1 cellular context compared by ENCODE assay signal in the genomic region with DNA sequence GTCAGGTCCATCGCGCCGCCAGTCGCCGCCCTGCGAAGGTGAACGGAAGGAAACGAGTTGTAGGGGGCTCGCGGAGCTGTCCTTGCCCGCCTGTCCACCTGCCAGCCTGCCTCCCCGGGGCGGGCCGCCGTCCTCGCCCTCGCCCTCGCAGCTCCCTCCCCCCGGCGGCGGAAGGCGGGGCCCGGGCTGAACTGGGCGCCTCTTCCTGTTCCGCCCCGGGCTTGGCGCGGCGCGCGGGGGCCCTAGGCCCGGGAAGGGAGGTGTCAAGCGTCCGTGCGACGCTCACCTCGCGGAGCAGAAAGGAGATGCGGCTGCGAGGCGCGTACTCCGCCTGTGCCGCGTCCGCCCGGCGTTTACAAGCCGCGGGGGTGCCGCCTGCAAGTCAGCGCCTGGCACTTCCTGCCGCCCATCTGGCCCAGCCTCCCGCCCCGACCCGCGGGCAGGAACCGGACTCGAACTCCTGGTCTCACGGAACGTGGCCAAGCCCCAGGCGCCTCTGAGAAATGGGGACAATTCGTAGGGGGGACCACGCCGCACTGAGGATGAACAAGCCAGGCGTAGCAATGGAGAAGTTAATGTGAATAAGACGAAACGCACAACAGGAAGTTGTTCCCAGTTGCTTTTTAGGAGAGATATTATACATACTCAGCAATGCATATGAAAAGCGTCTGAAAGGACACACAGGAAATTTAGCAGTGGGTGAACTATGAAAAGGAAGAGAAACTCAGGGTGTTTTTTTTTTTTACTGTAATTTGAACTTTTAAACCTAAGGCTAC.
TF ChIP-seq lines count a peak whose summit lies in the region.

TSS of gene CNPPD1 (minus strand) at position 108 of the 776 bp plus-strand sequence. CDS start at position 11, 97 bp downstream.

TF ChIP-seq in K562, 482 proteins besides CTCF, POLR2A, EP300 and RAD21 (continued from another document and continues in another):
- 0 out of 2 replicates have a peak, but pooled peaks have one; percentile 15 for TF ChIP-seq XRCC5 (IDR thresholded peaks at IDR 0.05; ENCODE audit: low read depth, low read length)
- peak; percentile 75 for TF ChIP-seq SUPT5H (IDR thresholded peaks at IDR 0.05)
- TF ChIP-seq ZNF584 (CRISPR knock-in tag; IDR thresholded peaks at IDR 0.05; ENCODE audit: low read depth), result no peak
- no peak for TF ChIP-seq FOXM1 (IDR thresholded peaks at IDR 0.05; ENCODE audit: low read depth)
- no peak for TF ChIP-seq FOXM1 (CRISPR knock-in tag; IDR thresholded peaks at IDR 0.05; ENCODE audit: low read depth)
- peak; percentile 72 for TF ChIP-seq SMAD4 (CRISPR knock-in tag; conservative IDR thresholded peaks at IDR 0.05)
- no peak for TF ChIP-seq XRCC3 (IDR thresholded peaks at IDR 0.05)
- no peak for TF ChIP-seq ZBTB2 (IDR thresholded peaks at IDR 0.05)
- TF ChIP-seq FUS (optimal IDR thresholded peaks at IDR 0.05; ENCODE audit: low read depth, low read length), result peak; percentile 31
- TF ChIP-seq SRSF9 (IDR thresholded peaks at IDR 0.05; ENCODE audit: borderline replicate concordance, low read depth, low read length), result no peak
- TF ChIP-seq TARDBP (IDR thresholded peaks at IDR 0.05), result no peak
- no peak for TF ChIP-seq BRD9 (IDR thresholded peaks at IDR 0.05; ENCODE audit: low read depth, partially characterized antibody)
- TF ChIP-seq CCAR2 (IDR thresholded peaks at IDR 0.05; ENCODE audit: low read depth, low read length), result no peak
- TF ChIP-seq, protein P1, sequence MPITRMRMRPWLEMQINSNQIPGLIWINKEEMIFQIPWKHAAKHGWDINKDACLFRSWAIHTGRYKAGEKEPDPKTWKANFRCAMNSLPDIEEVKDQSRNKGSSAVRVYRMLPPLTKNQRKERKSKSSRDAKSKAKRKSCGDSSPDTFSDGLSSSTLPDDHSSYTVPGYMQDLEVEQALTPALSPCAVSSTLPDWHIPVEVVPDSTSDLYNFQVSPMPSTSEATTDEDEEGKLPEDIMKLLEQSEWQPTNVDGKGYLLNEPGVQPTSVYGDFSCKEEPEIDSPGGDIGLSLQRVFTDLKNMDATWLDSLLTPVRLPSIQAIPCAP (CRISPR knock-in tag; IDR thresholded peaks at IDR 0.05; ENCODE audit: borderline replicate concordance), result no peak
- no peak for TF ChIP-seq CHCHD3 (CRISPR knock-in tag; IDR thresholded peaks at IDR 0.05)
- peak; percentile 30; the same call in 1 of the 2 replicates for TF ChIP-seq KLF1 (tag; IDR thresholded peaks at IDR 0.05)
- TF ChIP-seq MAFK (IDR thresholded peaks at IDR 0.05; ENCODE audit: low read length), result no peak
- TF ChIP-seq, protein P2, sequence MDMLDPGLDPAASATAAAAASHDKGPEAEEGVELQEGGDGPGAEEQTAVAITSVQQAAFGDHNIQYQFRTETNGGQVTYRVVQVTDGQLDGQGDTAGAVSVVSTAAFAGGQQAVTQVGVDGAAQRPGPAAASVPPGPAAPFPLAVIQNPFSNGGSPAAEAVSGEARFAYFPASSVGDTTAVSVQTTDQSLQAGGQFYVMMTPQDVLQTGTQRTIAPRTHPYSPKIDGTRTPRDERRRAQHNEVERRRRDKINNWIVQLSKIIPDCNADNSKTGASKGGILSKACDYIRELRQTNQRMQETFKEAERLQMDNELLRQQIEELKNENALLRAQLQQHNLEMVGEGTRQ (CRISPR knock-in tag; IDR thresholded peaks at IDR 0.05), result no peak
- TF ChIP-seq SMC3 (conservative IDR thresholded peaks at IDR 0.05; ENCODE audit: insufficient read depth, low read depth, low read length), result no peak
- no peak for TF ChIP-seq ZNF280B (CRISPR knock-in tag; IDR thresholded peaks at IDR 0.05)
- TF ChIP-seq MYNN (IDR thresholded peaks at IDR 0.05), result no peak
- no peak for TF ChIP-seq MYNN (CRISPR knock-in tag; IDR thresholded peaks at IDR 0.05)
- TF ChIP-seq PHF21A (IDR thresholded peaks at IDR 0.05; ENCODE audit: borderline replicate concordance, low read depth), result no peak
- peak; percentile 47; the same call in 1 of the 2 replicates for TF ChIP-seq PML (IDR thresholded peaks at IDR 0.05; ENCODE audit: low read length)
- no peak for TF ChIP-seq ZNF124 (CRISPR knock-in tag; IDR thresholded peaks at IDR 0.05)
- TF ChIP-seq GTF2E2 (tag; IDR thresholded peaks at IDR 0.05), result peak; percentile 60; the same call in 1 of the 2 replicates
- no peak for TF ChIP-seq ZNF644 (tag; IDR thresholded peaks at IDR 0.05; ENCODE audit: low read depth)
- TF ChIP-seq CEBPG (CRISPR knock-in tag; IDR thresholded peaks at IDR 0.05), result no peak
- TF ChIP-seq CEBPG (tag; conservative IDR thresholded peaks at IDR 0.05 in 1 of 2, IDR thresholded peaks at IDR 0.05 in 1 of 2), result no peak
- TF ChIP-seq PPARD (CRISPR knock-in tag; IDR thresholded peaks at IDR 0.05), result no peak
- no peak for TF ChIP-seq NKRF (IDR thresholded peaks at IDR 0.05; ENCODE audit: borderline replicate concordance)
- TF ChIP-seq LARP7 (IDR thresholded peaks at IDR 0.05), result no peak
- TF ChIP-seq TBP (optimal IDR thresholded peaks at IDR 0.05; ENCODE audit: low read depth, low read length), result peak; percentile 43
- no peak for TF ChIP-seq BCOR (IDR thresholded peaks at IDR 0.05)
- TF ChIP-seq SMARCE1 (IDR thresholded peaks at IDR 0.05), result no peak
- no peak for TF ChIP-seq FOSL1 (tag; conservative IDR thresholded peaks at IDR 0.05)
- no peak for TF ChIP-seq YBX1 (IDR thresholded peaks at IDR 0.05)
- TF ChIP-seq NFIC (IDR thresholded peaks at IDR 0.05), result peak; percentile 28
- no peak for TF ChIP-seq ZNF277 (CRISPR knock-in tag; IDR thresholded peaks at IDR 0.05; ENCODE audit: borderline replicate concordance)
- TF ChIP-seq CBX2 (IDR thresholded peaks at IDR 0.05; ENCODE audit: insufficient read depth, low read length, poor library complexity, severe bottlenecking), result no peak
- no peak for TF ChIP-seq ZBTB5 (IDR thresholded peaks at IDR 0.05)
- no peak for TF ChIP-seq DNMT1 (IDR thresholded peaks at IDR 0.05)
- TF ChIP-seq SETDB1 (IDR thresholded peaks at IDR 0.05; ENCODE audit: low read length), result no peak
- TF ChIP-seq SMARCA4 (IDR thresholded peaks at IDR 0.05), result no peak
- no peak for TF ChIP-seq U2AF2 (optimal IDR thresholded peaks at IDR 0.05; ENCODE audit: low read depth, low read length)
- no peak for TF ChIP-seq RAD51 (IDR thresholded peaks at IDR 0.05; ENCODE audit: borderline replicate concordance, low read depth)
- peak; percentile 55 for TF ChIP-seq NEUROD1 (IDR thresholded peaks at IDR 0.05; ENCODE audit: borderline replicate concordance, low read depth, low read length, partially characterized antibody)
- TF ChIP-seq, protein P3, sequence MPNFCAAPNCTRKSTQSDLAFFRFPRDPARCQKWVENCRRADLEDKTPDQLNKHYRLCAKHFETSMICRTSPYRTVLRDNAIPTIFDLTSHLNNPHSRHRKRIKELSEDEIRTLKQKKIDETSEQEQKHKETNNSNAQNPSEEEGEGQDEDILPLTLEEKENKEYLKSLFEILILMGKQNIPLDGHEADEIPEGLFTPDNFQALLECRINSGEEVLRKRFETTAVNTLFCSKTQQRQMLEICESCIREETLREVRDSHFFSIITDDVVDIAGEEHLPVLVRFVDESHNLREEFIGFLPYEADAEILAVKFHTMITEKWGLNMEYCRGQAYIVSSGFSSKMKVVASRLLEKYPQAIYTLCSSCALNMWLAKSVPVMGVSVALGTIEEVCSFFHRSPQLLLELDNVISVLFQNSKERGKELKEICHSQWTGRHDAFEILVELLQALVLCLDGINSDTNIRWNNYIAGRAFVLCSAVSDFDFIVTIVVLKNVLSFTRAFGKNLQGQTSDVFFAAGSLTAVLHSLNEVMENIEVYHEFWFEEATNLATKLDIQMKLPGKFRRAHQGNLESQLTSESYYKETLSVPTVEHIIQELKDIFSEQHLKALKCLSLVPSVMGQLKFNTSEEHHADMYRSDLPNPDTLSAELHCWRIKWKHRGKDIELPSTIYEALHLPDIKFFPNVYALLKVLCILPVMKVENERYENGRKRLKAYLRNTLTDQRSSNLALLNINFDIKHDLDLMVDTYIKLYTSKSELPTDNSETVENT (CRISPR knock-in tag; IDR thresholded peaks at IDR 0.05), result peak; percentile 80; the same call in 1 of the 2 replicates
- TF ChIP-seq NFYB (IDR thresholded peaks at IDR 0.05; ENCODE audit: extremely low read depth, insufficient read length), result no peak
- no peak for TF ChIP-seq BDP1 (IDR thresholded peaks at IDR 0.05; ENCODE audit: insufficient read depth, insufficient read length)
- no peak for TF ChIP-seq DACH1 (IDR thresholded peaks at IDR 0.05; ENCODE audit: partially characterized antibody)
- no peak for TF ChIP-seq ZBTB34 (CRISPR knock-in tag; IDR thresholded peaks at IDR 0.05)
- TF ChIP-seq ZNF583 (CRISPR knock-in tag; IDR thresholded peaks at IDR 0.05), result no peak
- peak; percentile 64; the same call in 1 of the 2 replicates for TF ChIP-seq SPI1 (IDR thresholded peaks at IDR 0.05; ENCODE audit: borderline replicate concordance, low read depth, low read length)
- TF ChIP-seq SAFB2 (IDR thresholded peaks at IDR 0.05; ENCODE audit: borderline replicate concordance, low read depth, low read length, severe bottlenecking), result no peak
- TF ChIP-seq RFX1 (IDR thresholded peaks at IDR 0.05), result no peak
- TF ChIP-seq ZNF444 (CRISPR knock-in tag; IDR thresholded peaks at IDR 0.05), result no peak
